In genomic region chr5:78696637-78697036, GRCh38 we compare ENCODE assay signal across 16 cellular contexts. TPM values are rescaled to one million over a fixed set of nuclear protein-coding genes. Genes with fewer than 3 reads are reported as not detected.
DNase-seq lines count a peak whose midpoint lies in the region; ATAC-seq, FAIRE-seq and TF ChIP-seq lines count a peak whose summit lies in the region.
"Had no signal": no experiment of that assay in that cellular context is flagged by ENCODE, and none has a peak within 500 bp of the region (broad histone marks: within the 10 kb centered on the region; RNA-seq: fewer than 3 reads in every experiment).

No MANE protein-coding gene starts in this region.

- H3K27ac ChIP-seq in HCT116 (ENCODE audit: low read depth, low read length): no peak overlapping the region
- peak overlapping the region; percentile 96 for H3K27ac ChIP-seq in RWPE2 (ENCODE audit: poor library complexity, severe bottlenecking)
- H3K27ac ChIP-seq in small intestine (ENCODE audit: low read depth in 1 of 2, low read length in 1 of 2): peak overlapping the region in 1 of 2 donors; percentile 32
- H3K27ac ChIP-seq: SJSA1 had no signal

- H3K4me1 ChIP-seq in HCT116 (ENCODE audit: control insufficient read depth in 1 of 2, insufficient read depth in 2 of 2, low read length in 2 of 2) (peaks cover 22 to 51% of the 10 kb centered on the region in 2 experiments), RWPE2 (ENCODE audit: insufficient read depth, poor library complexity, severe bottlenecking) (peaks cover 29% of the 10 kb centered on the region), small intestine (ENCODE audit: control insufficient read depth in 2 of 2, insufficient read depth in 1 of 2, low read depth in 1 of 2, low read length in 1 of 2) (peaks cover 0 to 4% of the 10 kb centered on the region in 2 donors)

- intact Hi-C loops in HCT116 (cut with micrococcal nuclease): no loop called here

- H3K27me3 ChIP-seq in HCT116 (ENCODE audit: insufficient read depth, low read length) (no peaks in the 10 kb centered on the region), RWPE2 (ENCODE audit: insufficient read depth, poor library complexity, severe bottlenecking) (no peaks in the 10 kb centered on the region), bronchial epithelial cell (ENCODE audit: control insufficient read depth, insufficient read depth, low read length) (no peaks in the 10 kb centered on the region), small intestine (ENCODE audit: control insufficient read depth in 2 of 2, insufficient read depth in 2 of 2, low read length in 2 of 2) (no peaks in the 10 kb centered on the region)
- H3K27me3 ChIP-seq: SJSA1 had no signal

- RAD21 ChIA-PET in HCT116 (lab: Charles Lee; ENCODE audit: low non-redundant PET in 1 of 2, low total read pairs in 2 of 2, uncharacterized antibody in 2 of 2, unreplicated experiment in 2 of 2): no interaction called here

- H3K4me3 ChIP-seq in HCT116 (replicated peaks in 1 of 2; ENCODE audit: low read depth in 1 of 2, low read length in 2 of 2) (no peak overlapping the region), RWPE2 (ENCODE audit: severe bottlenecking) (no peak overlapping the region), bronchial epithelial cell (ENCODE audit: low read depth, low read length) (no peak overlapping the region), small intestine (ENCODE audit: low read depth in 1 of 2, low read length in 2 of 2) (no peak overlapping the region)
- H3K4me3 ChIP-seq: SJSA1 had no signal

- H3K9ac ChIP-seq in HCT116 (ENCODE audit: low read length): no peak overlapping the region

- H3K36me3 ChIP-seq in HCT116 (ENCODE audit: control insufficient read depth in 1 of 2, insufficient read depth in 2 of 2, low read length in 2 of 2) (no peaks in the 10 kb centered on the region), RWPE2 (ENCODE audit: low read depth) (no peaks in the 10 kb centered on the region), bronchial epithelial cell (ENCODE audit: control insufficient read depth, insufficient read depth, low read length) (no peaks in the 10 kb centered on the region), small intestine (ENCODE audit: control insufficient read depth in 2 of 2, insufficient read depth in 2 of 2, low read length in 2 of 2) (no peaks in the 10 kb centered on the region)
- H3K36me3 ChIP-seq: SJSA1 had no signal

- no peaks in the 10 kb centered on the region for H3K9me2 ChIP-seq in HCT116 (ENCODE audit: insufficient read depth)

- H3K4me3 Mint-ChIP-seq in chondrocyte (ENCODE audit: unreplicated experiment): no peak overlapping the region

- FAIRE-seq in bronchial epithelial cell (lab: Jason Lieb, UNC) (no peak), small intestine (lab: Jason Lieb, UNC) (no peak)
- FAIRE-seq: G401.6 had no signal

- TF ChIP-seq RAD21 in HCT116 (IDR thresholded peaks at IDR 0.05; ENCODE audit: low read depth): no peak

- POLR2A ChIA-PET in HCT116 (lab: Charles Lee): no interaction called here

- H3K79me2 ChIP-seq in HCT116 (ENCODE audit: insufficient read depth, low read length): no peaks in the 10 kb centered on the region

- DNase-seq in HCT116 (ENCODE audit: low read depth, low spot score) (no peak), RWPE2 (ENCODE audit: low spot score) (no peak), bronchial epithelial cell (ENCODE audit: low read depth) (peak; percentile 17), small intestine (peak; percentile 44), chondrocyte (ENCODE audit: low spot score) (no peak), ureter (ENCODE audit: low spot score) (no peak), NCI-H345 treated with DMSO at 0.1 percent for 48 hours (lab: John Stamatoyannopoulos, UW; ENCODE audit: unreplicated experiment) (no peak)
- DNase-seq: AML-193, DMS79 treated with DMSO at 0.1 percent for 48 hours, HCEC 1CT, NCI-H1105 treated with DMSO at 0.1 percent for 48 hours, NCI-H1694, NCI-H510A treated with DMSO at 0.1 percent for 48 hours, NCI-H774 had no signal

- H3K4me2 ChIP-seq in HCT116 (ENCODE audit: low read length): peak overlapping the region; percentile 13

- peaks cover 36% of the 10 kb centered on the region for H3K4me1 Mint-ChIP-seq in chondrocyte (ENCODE audit: low read depth)

- H3K9me3 Mint-ChIP-seq in chondrocyte (ENCODE audit: low read depth): peaks cover 18% of the 10 kb centered on the region

- CTCF ChIA-PET in HCT116 (lab: Charles Lee): no interaction called here

- no peaks in the 10 kb centered on the region for H3K9me3 ChIP-seq in HCT116 (ENCODE audit: control insufficient read depth in 1 of 2, insufficient read depth in 1 of 2, low read depth in 1 of 2, low read length in 2 of 2)
- peaks cover 3% of the 10 kb centered on the region for H3K9me3 ChIP-seq in RWPE2 (ENCODE audit: severe bottlenecking)
- H3K9me3 ChIP-seq in small intestine (ENCODE audit: control insufficient read depth, low read depth): no peaks in the 10 kb centered on the region
- H3K9me3 ChIP-seq: SJSA1 had no signal

- peaks cover 5% of the 10 kb centered on the region for H3K36me3 Mint-ChIP-seq in chondrocyte (ENCODE audit: low read depth)

- no peak for TF ChIP-seq POLR2A in HCT116 (IDR thresholded peaks at IDR 0.05; ENCODE audit: borderline replicate concordance, extremely low read depth, insufficient read depth, insufficient read length)

- no peaks in the 10 kb centered on the region for H4K20me1 ChIP-seq in HCT116 (ENCODE audit: insufficient read depth)

- no peak overlapping the region for H3K27ac Mint-ChIP-seq in chondrocyte (ENCODE audit: unreplicated experiment)

- no TSS peak for BruUV-seq in HCT116 (replicated peaks; lab: Mats Ljungman, UMichigan)

- no peak for TF ChIP-seq CTCF in HCT116 (IDR thresholded peaks at IDR 0.05 in 2 of 3, conservative IDR thresholded peaks at IDR 0.05 in 1 of 3; ENCODE audit: borderline replicate concordance in 1 of 3, insufficient read depth in 1 of 3, low read depth in 2 of 3, low read length in 2 of 3)
- TF ChIP-seq CTCF in RWPE2 (IDR thresholded peaks at IDR 0.05; ENCODE audit: poor library complexity, severe bottlenecking): no peak
- TF ChIP-seq CTCF in bronchial epithelial cell (IDR thresholded peaks at IDR 0.05; ENCODE audit: insufficient read depth, low read length, severe bottlenecking): no peak
- TF ChIP-seq CTCF in chondrocyte (IDR thresholded peaks at IDR 0.05): no peak

- no peaks in the 10 kb centered on the region for H3K27me3 Mint-ChIP-seq in chondrocyte (ENCODE audit: low read depth)

- peak overlapping the region; percentile 90 for H2AFZ ChIP-seq in HCT116 (ENCODE audit: low read depth, low read length, poor library complexity, severe bottlenecking)

- ATAC-seq in HCT116 (no peak), RWPE2 (ENCODE audit: low read depth) (no peak)

TF ChIP-seq in HCT116, 20 proteins besides CTCF, POLR2A, EP300 and RAD21 (continues in another document):
- TF ChIP-seq EZH2phosphoT487 (IDR thresholded peaks at IDR 0.05; ENCODE audit: borderline replicate concordance): no peak
- no peak for TF ChIP-seq MAX (IDR thresholded peaks at IDR 0.05)
- TF ChIP-seq CBX3 (IDR thresholded peaks at IDR 0.05; ENCODE audit: low read depth): no peak
- TF ChIP-seq TCF7L2 (IDR thresholded peaks at IDR 0.05; ENCODE audit: borderline replicate concordance, extremely low read depth, insufficient read depth, insufficient read length): no peak
- no peak for TF ChIP-seq EZH2 (IDR thresholded peaks at IDR 0.05)
- no peak for TF ChIP-seq ZBTB33 (IDR thresholded peaks at IDR 0.05; ENCODE audit: extremely low read depth, insufficient replicate concordance, low read length)
- no peak for TF ChIP-seq ZFX (IDR thresholded peaks at IDR 0.05)
- TF ChIP-seq CEBPB (IDR thresholded peaks at IDR 0.05; ENCODE audit: low read depth): no peak
- no peak for TF ChIP-seq POLR2AphosphoS5 (IDR thresholded peaks at IDR 0.05; ENCODE audit: low read depth, low read length)
- TF ChIP-seq ELF1 (IDR thresholded peaks at IDR 0.05; ENCODE audit: borderline replicate concordance, low read depth): no peak
- TF ChIP-seq ZNF274 (IDR thresholded peaks at IDR 0.05; ENCODE audit: low read depth, low read length): no peak
- no peak for TF ChIP-seq ATF3 (IDR thresholded peaks at IDR 0.05)
- TF ChIP-seq EGR1 (IDR thresholded peaks at IDR 0.05; ENCODE audit: low read depth): no peak
- TF ChIP-seq YY1 (IDR thresholded peaks at IDR 0.05; ENCODE audit: extremely low read depth, insufficient replicate concordance, low read depth, low read length): no peak
- no peak for TF ChIP-seq FOSL1 (IDR thresholded peaks at IDR 0.05; ENCODE audit: low read depth)

RNA-seq across cellular contexts. Expression of gene LHFPL2, which starts 48.1 kb away (rescaled TPM):
- total RNA-seq in HCT116 (2021; ENCODE audit: unreplicated experiment) (17.9 TPM), bronchial epithelial cell (29.8 and 32.4 TPM in 2 replicates), chondrocyte (45.4 to 49.6 TPM (median 49.4 TPM) in 3 replicates), ureter (33.3 TPM)
- polyA plus RNA-seq in HCT116 (2012): 14.2 TPM in 2 replicates
- 10 to 100 TPM in 2 of 3 donors, 1 to 10 TPM in 1; 8.9 to 15.6 (median 10.5) TPM for polyA plus RNA-seq in small intestine

Comparison
In these comparisons a context has a peak if more than half of its experiments do, and no peak if none do; other contexts are left out.
1. DNase-seq: peak in bronchial epithelial cell (single experiment) and small intestine (single experiment); none in HCT116 (single experiment), RWPE2 (single experiment), chondrocyte (single experiment), ureter (single experiment) and NCI-H345 treated with DMSO at 0.1 percent for 48 hours (single experiment).